20 cellular contexts compared by ENCODE assay signal in the genomic region with DNA sequence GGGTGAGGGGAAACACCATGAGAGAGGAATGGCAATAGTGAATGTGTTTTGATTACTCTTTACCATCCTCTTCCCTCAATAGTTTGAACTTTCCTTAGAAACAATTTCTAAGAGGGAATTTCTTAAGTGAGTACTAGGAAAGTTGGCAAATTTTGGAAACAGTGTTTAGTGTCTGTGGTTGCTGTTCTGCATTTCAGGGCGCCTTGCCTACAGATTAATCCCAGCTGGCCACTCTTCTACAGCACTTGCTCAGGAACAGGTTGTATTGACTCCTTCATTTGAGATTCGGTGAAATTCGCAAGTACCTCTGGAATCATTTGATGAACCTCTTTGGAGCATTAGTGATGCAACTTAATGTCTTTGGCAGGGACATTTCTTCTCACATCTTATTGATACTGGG. TPM values are rescaled to one million over a fixed set of nuclear protein-coding genes. Genes with fewer than 3 reads are reported as not detected.
A peak's percentile ranks its signal among the peaks of the same experiment; 100 is the strongest.
DNase-seq lines count a peak whose midpoint lies in the region; ATAC-seq and TF ChIP-seq lines count a peak whose summit lies in the region.
"Had no signal": no experiment of that assay in that cellular context is flagged by ENCODE, and none has a peak within 500 bp of the region (broad histone marks: within the 10 kb centered on the region; RNA-seq: fewer than 3 reads in every experiment).

No MANE protein-coding gene starts in this region.

- H2BK20ac ChIP-seq in H9 (ENCODE audit: low read depth, low read length, poor library complexity, severe bottlenecking): no peak overlapping the region

- no peak overlapping the region for H3K4ac ChIP-seq in H9 (ENCODE audit: low read depth, low read length)

- H2BK12ac ChIP-seq in H9 (ENCODE audit: insufficient read length, low read depth, low read length): no peak overlapping the region

- TF ChIP-seq CTCF in H9 (conservative IDR thresholded peaks at IDR 0.05) (no peak), endothelial cell (IDR thresholded peaks at IDR 0.05; ENCODE audit: unreplicated experiment) (no peak)

- H3T11ph ChIP-seq in H9 (ENCODE audit: low read length): no peak overlapping the region

- H3K9me3 ChIP-seq in H9 (ENCODE audit: control insufficient read depth, low read depth, low read length): no peaks in the 10 kb centered on the region
- H3K9me3 ChIP-seq: A549, HAP-1 had no signal

- no peak overlapping the region for H3K14ac ChIP-seq in H9 (ENCODE audit: insufficient read depth, low read length)

- H3K4me1 ChIP-seq in H9 (ENCODE audit: insufficient read depth, low read length): no peaks in the 10 kb centered on the region
- H3K4me1 ChIP-seq: A549; BLaER1 treated with 17β-estradiol and CSF1 and Interleukin-3, amounts not matched to agents 10 nM and 100 nM; HAP-1 had no signal

- H3K4me2 ChIP-seq in H9 (ENCODE audit: insufficient read depth, insufficient read length, low read length): no peak overlapping the region
- H3K4me2 ChIP-seq: A549; BLaER1 treated with 17β-estradiol and CSF1 and Interleukin-3, amounts not matched to agents 10 nM and 100 nM had no signal

- H4K91ac ChIP-seq in H9 (ENCODE audit: insufficient read length, low read depth, low read length): no peak overlapping the region

- H3K4me3 Mint-ChIP-seq in H9 (no peak overlapping the region), endothelial cell (ENCODE audit: unreplicated experiment) (no peak overlapping the region)
- H3K4me3 Mint-ChIP-seq in activated T-helper 1 cell treated with anti-CD3 and anti-CD28 coated beads, Interleukin-12 subunit alpha, Interleukin-12 subunit beta, Interleukin-2, Interleukin-4 antibody, amounts not matched to agents 30 ng/mL and 10 ng/mL and 1 ng/mL, durations not matched to agents 14 hours and 24 hours and 36 hours: no peak overlapping the region
- H3K4me3 Mint-ChIP-seq: B cell; CD8-positive, alpha-beta T cell had no signal

- H4K8ac ChIP-seq in H9 (replicated peaks; ENCODE audit: insufficient read length, low read depth, low read length): no peak overlapping the region

- no peaks in the 10 kb centered on the region for H3K27me3 ChIP-seq in H9 (ENCODE audit: insufficient read depth, low read length)
- H3K27me3 ChIP-seq: BLaER1 treated with 17β-estradiol and CSF1 and Interleukin-3, amounts not matched to agents 10 nM and 100 nM had no signal

- no peaks in the 10 kb centered on the region; the same call in 1 of the 2 replicates for H3K79me2 ChIP-seq in H9 (ENCODE audit: insufficient read depth, low read length)

- H2AFZ ChIP-seq in H9 (ENCODE audit: low read length): no peak overlapping the region

- no peak overlapping the region for H2BK5ac ChIP-seq in H9 (ENCODE audit: insufficient read length, low read length)

- no peak overlapping the region for H4K5ac ChIP-seq in H9 (ENCODE audit: insufficient read length, low read depth, low read length)

- H2BK15ac ChIP-seq in H9 (ENCODE audit: low read depth, low read length): no peak overlapping the region

- H3K27ac ChIP-seq in H9 (ENCODE audit: insufficient read length, low read depth, low read length): no peak overlapping the region
- H3K27ac ChIP-seq: 22Rv1; A549; BLaER1 treated with 17β-estradiol and CSF1 and Interleukin-3, amounts not matched to agents 10 nM and 100 nM; HL-60 had no signal

- DNase-seq in AG08395 (ENCODE audit: low spot score) (peak; percentile 16), H9 (no peak), endothelial cell (ENCODE audit: low spot score) (no peak), sciatic nerve (ENCODE audit: low spot score) (no peak), foreskin melanocyte (no peak), RKO (ENCODE audit: low spot score) (no peak)
- no peak for DNase-seq in activated T-helper 1 cell treated with anti-CD3 and anti-CD28 coated beads, Interleukin-12 subunit alpha, Interleukin-12 subunit beta, Interleukin-2, Interleukin-4 antibody, amounts not matched to agents 30 ng/mL and 10 ng/mL and 1 ng/mL, durations not matched to agents 14 hours and 24 hours and 36 hours (ENCODE audit: low spot score)
- DNase-seq: Calu3; CD8-positive, alpha-beta T cell; DMS79 treated with DMSO at 0.1 percent for 48 hours; GF-D8; IMR-90 had no signal

- no peaks in the 10 kb centered on the region for H4K20me1 ChIP-seq in H9 (ENCODE audit: control insufficient read depth, insufficient read depth, insufficient read length)

- H3K56ac ChIP-seq in H9 (ENCODE audit: insufficient read length, low read depth, low read length): no peak overlapping the region

- H3K9me3 Mint-ChIP-seq in H9: peaks cover 11 to 20% of the 10 kb centered on the region in 2 experiments
- H3K9me3 Mint-ChIP-seq in endothelial cell (ENCODE audit: unreplicated experiment): no peaks in the 10 kb centered on the region
- no peaks in the 10 kb centered on the region for H3K9me3 Mint-ChIP-seq in activated T-helper 1 cell treated with anti-CD3 and anti-CD28 coated beads, Interleukin-12 subunit alpha, Interleukin-12 subunit beta, Interleukin-2, Interleukin-4 antibody, amounts not matched to agents 30 ng/mL and 10 ng/mL and 1 ng/mL, durations not matched to agents 14 hours and 24 hours and 36 hours
- H3K9me3 Mint-ChIP-seq: CD8-positive, alpha-beta T cell had no signal

- H3K23me2 ChIP-seq in H9 (ENCODE audit: insufficient read length, low read depth, low read length, poor library complexity, severe bottlenecking): no peaks in the 10 kb centered on the region

- no peak overlapping the region for H3K23ac ChIP-seq in H9 (ENCODE audit: insufficient read length, low read depth, low read length)

- H3K27me3 Mint-ChIP-seq in H9 (ENCODE audit: low read depth) (no peaks in the 10 kb centered on the region), endothelial cell (ENCODE audit: unreplicated experiment) (peaks cover 7% of the 10 kb centered on the region)
- no peaks in the 10 kb centered on the region for H3K27me3 Mint-ChIP-seq in activated T-helper 1 cell treated with anti-CD3 and anti-CD28 coated beads, Interleukin-12 subunit alpha, Interleukin-12 subunit beta, Interleukin-2, Interleukin-4 antibody, amounts not matched to agents 30 ng/mL and 10 ng/mL and 1 ng/mL, durations not matched to agents 14 hours and 24 hours and 36 hours (ENCODE audit: insufficient read depth)
- H3K27me3 Mint-ChIP-seq: B cell had no signal

- ATAC-seq in sciatic nerve: peak; percentile 52
- ATAC-seq: A549; CD8-positive, alpha-beta T cell; GM12878; K562 had no signal

- H3K4me1 Mint-ChIP-seq in H9 (peaks cover 10 to 18% of the 10 kb centered on the region in 2 experiments), endothelial cell (ENCODE audit: unreplicated experiment) (peaks cover 46% of the 10 kb centered on the region)
- H3K4me1 Mint-ChIP-seq in activated T-helper 1 cell treated with anti-CD3 and anti-CD28 coated beads, Interleukin-12 subunit alpha, Interleukin-12 subunit beta, Interleukin-2, Interleukin-4 antibody, amounts not matched to agents 30 ng/mL and 10 ng/mL and 1 ng/mL, durations not matched to agents 14 hours and 24 hours and 36 hours (ENCODE audit: low read depth): peaks cover 5% of the 10 kb centered on the region

- no peak overlapping the region for H2BK120ac ChIP-seq in H9 (ENCODE audit: low read depth, low read length, poor library complexity, severe bottlenecking)

- no CpG with 5 or more reads among the region's 3 CpGs for WGBS in H9 (ENCODE audit: extremely low coverage, insufficient read length, low lambda C conversion rate)

- H3K18ac ChIP-seq in H9 (ENCODE audit: insufficient read length, low read depth, low read length): no peak overlapping the region

- H2AK5ac ChIP-seq in H9 (ENCODE audit: insufficient read length, low read length): peak overlapping the region; percentile 65

- H3K27ac Mint-ChIP-seq in H9 (peak overlapping the region in 1 of 3 experiments; percentile 24; a peak in 1 of 7 replicates), endothelial cell (ENCODE audit: unreplicated experiment) (peak overlapping the region; percentile 13)
- H3K27ac Mint-ChIP-seq in activated T-helper 1 cell treated with anti-CD3 and anti-CD28 coated beads, Interleukin-12 subunit alpha, Interleukin-12 subunit beta, Interleukin-2, Interleukin-4 antibody, amounts not matched to agents 30 ng/mL and 10 ng/mL and 1 ng/mL, durations not matched to agents 14 hours and 24 hours and 36 hours: no peak overlapping the region
- H3K27ac Mint-ChIP-seq: B cell; CD8-positive, alpha-beta T cell had no signal

- no peak overlapping the region for H3K9ac ChIP-seq in H9 (ENCODE audit: extremely low read depth, insufficient read length, low read length)
- H3K9ac ChIP-seq: BLaER1 treated with 17β-estradiol and CSF1 and Interleukin-3, amounts not matched to agents 10 nM and 100 nM had no signal

- intact Hi-C loops in sciatic nerve (cut with DNase I): no loop called here
- intact Hi-C loops in activated T-helper 1 cell treated with anti-CD3 and anti-CD28 coated beads, Interleukin-12 subunit alpha, Interleukin-12 subunit beta, Interleukin-2, Interleukin-4 antibody, amounts not matched to agents 30 ng/mL and 10 ng/mL and 1 ng/mL, durations not matched to agents 14 hours and 24 hours and 36 hours (cut with micrococcal nuclease): no loop called here

- H3K36me3 Mint-ChIP-seq in H9 (ENCODE audit: insufficient read depth in 1 of 3, low read depth in 3 of 3) (peaks cover 0 to 23% (median 18%) of the 10 kb centered on the region in 3 experiments; a peak in 5 of 7 replicates), endothelial cell (ENCODE audit: low read depth, unreplicated experiment) (peaks cover 34% of the 10 kb centered on the region)
- no peaks in the 10 kb centered on the region for H3K36me3 Mint-ChIP-seq in activated T-helper 1 cell treated with anti-CD3 and anti-CD28 coated beads, Interleukin-12 subunit alpha, Interleukin-12 subunit beta, Interleukin-2, Interleukin-4 antibody, amounts not matched to agents 30 ng/mL and 10 ng/mL and 1 ng/mL, durations not matched to agents 14 hours and 24 hours and 36 hours (ENCODE audit: low read depth)
- H3K36me3 Mint-ChIP-seq: CD8-positive, alpha-beta T cell had no signal

- H3K79me1 ChIP-seq in H9 (ENCODE audit: insufficient read depth, low read depth, low read length, poor library complexity, severe bottlenecking): peaks cover 7% of the 10 kb centered on the region

RNA-seq across cellular contexts. Expression of a gene that starts 28.3 kb away (rescaled TPM):
- total RNA-seq in H9 (2021) (30.0 and 36.5 TPM in 2 replicates), endothelial cell (ENCODE audit: unreplicated experiment) (438 TPM), sciatic nerve (126 TPM)
- 3.5 and 3.9 TPM in 2 replicates for total RNA-seq in activated T-helper 1 cell treated with anti-CD3 and anti-CD28 coated beads, Interleukin-12 subunit alpha, Interleukin-12 subunit beta, Interleukin-2, Interleukin-4 antibody, amounts not matched to agents 30 ng/mL and 10 ng/mL and 1 ng/mL, durations not matched to agents 14 hours and 24 hours and 36 hours
- total RNA-seq: Calu3 had no signal
